ENCODE assay signal across 18 cellular contexts in the genomic region with DNA sequence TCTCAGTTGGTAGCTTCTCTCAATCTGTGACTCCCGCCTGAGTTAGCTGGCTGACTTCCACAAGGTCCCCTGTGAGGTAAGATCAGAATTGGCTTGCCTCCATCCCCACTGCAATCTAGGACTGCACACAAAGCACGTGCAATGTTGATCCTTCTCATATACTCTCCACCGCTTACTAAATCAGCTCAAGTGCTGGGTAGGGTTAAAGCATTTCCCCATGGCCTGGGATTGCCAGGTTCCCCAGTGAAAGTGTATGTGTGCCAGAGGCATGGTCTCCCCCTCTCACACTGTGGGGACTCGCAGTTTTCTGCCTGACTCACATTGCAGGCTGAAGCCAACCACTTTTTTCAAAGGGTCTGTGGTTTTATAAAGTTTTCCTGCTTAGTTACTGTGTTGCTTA.
"Had no signal": no experiment of that assay in that cellular context is flagged by ENCODE, and none has a peak within 500 bp of the region (broad histone marks: within the 10 kb centered on the region; RNA-seq: fewer than 3 reads in every experiment).

No MANE protein-coding gene starts in this region.

- H3K27me3 ChIP-seq: esophagus squamous epithelium, neutrophil, spleen, transverse colon had no signal

- H3K27ac Mint-ChIP-seq: immature natural killer cell; nephron; stimulated activated memory B cell treated with anti-CD40 and anti-IgM and Interleukin-4, amounts not matched to agents 10 μg/mL and 1 μg/mL and 100 μg/mL, for 72 hours; stimulated activated naive CD8-positive, alpha-beta T cell treated with anti-CD3 and anti-CD28 coated beads, Interleukin-15, Interleukin-2, amounts not matched to agents 100 ng/mL and 50 ng/mL, for 24 hours had no signal

- H3K4me1 ChIP-seq: esophagus squamous epithelium, spleen, transverse colon had no signal

- H3K36me3 ChIP-seq: esophagus squamous epithelium, neutrophil, spleen, thoracic aorta, transverse colon had no signal

- H3K27ac ChIP-seq: esophagus squamous epithelium, neutrophil, spleen, thoracic aorta, transverse colon had no signal

- H3K4me3 Mint-ChIP-seq: immature natural killer cell; naive B cell; nephron; stimulated activated memory B cell treated with anti-CD40 and anti-IgM and Interleukin-4, amounts not matched to agents 10 μg/mL and 1 μg/mL and 100 μg/mL, for 72 hours; stimulated activated naive CD8-positive, alpha-beta T cell treated with anti-CD3 and anti-CD28 coated beads, Interleukin-15, Interleukin-2, amounts not matched to agents 100 ng/mL and 50 ng/mL, for 24 hours had no signal

- H3K36me3 Mint-ChIP-seq: immature natural killer cell; naive B cell; stimulated activated memory B cell treated with anti-CD40 and anti-IgM and Interleukin-4, amounts not matched to agents 10 μg/mL and 1 μg/mL and 100 μg/mL, for 72 hours had no signal

- DNase-seq: dermis blood vessel endothelial cell; esophagus squamous epithelium; foreskin fibroblast; immature natural killer cell; left ventricle myocardium superior; mesendoderm; naive B cell; posterior cingulate gyrus; spleen; stimulated activated CD4-positive, alpha-beta T cell treated with anti-CD3 and anti-CD28 coated beads, Interleukin-15, amount 100 ng/mL, for 24 hours; stimulated activated CD4-positive, alpha-beta T cell treated with anti-CD3 and anti-CD28 coated beads, Interleukin-1b, Interleukin-23, amount 100 ng/mL, for 48 hours; stimulated activated CD4-positive, alpha-beta T cell treated with anti-CD3 and anti-CD28 coated beads, Interleukin-4, amount 100 ng/mL, for 24 hours; transverse colon had no signal

- H3K4me1 Mint-ChIP-seq: immature natural killer cell; naive B cell; nephron; stimulated activated memory B cell treated with anti-CD40 and anti-IgM and Interleukin-4, amounts not matched to agents 10 μg/mL and 1 μg/mL and 100 μg/mL, for 72 hours had no signal

- H3K4me3 ChIP-seq: esophagus squamous epithelium, spleen, thoracic aorta, transverse colon had no signal

- H3K27me3 Mint-ChIP-seq: naive B cell; stimulated activated memory B cell treated with anti-CD40 and anti-IgM and Interleukin-4, amounts not matched to agents 10 μg/mL and 1 μg/mL and 100 μg/mL, for 72 hours; stimulated activated naive CD8-positive, alpha-beta T cell treated with anti-CD3 and anti-CD28 coated beads, Interleukin-15, Interleukin-2, amounts not matched to agents 100 ng/mL and 50 ng/mL, for 24 hours had no signal

- H3K9me3 ChIP-seq: esophagus squamous epithelium, neutrophil, thoracic aorta, transverse colon had no signal

- H3K9me3 Mint-ChIP-seq: stimulated activated naive CD8-positive, alpha-beta T cell treated with anti-CD3 and anti-CD28 coated beads, Interleukin-15, Interleukin-2, amounts not matched to agents 100 ng/mL and 50 ng/mL, for 24 hours had no signal
